Comparison of ENCODE assay signal across 12 cellular contexts in the genomic region with DNA sequence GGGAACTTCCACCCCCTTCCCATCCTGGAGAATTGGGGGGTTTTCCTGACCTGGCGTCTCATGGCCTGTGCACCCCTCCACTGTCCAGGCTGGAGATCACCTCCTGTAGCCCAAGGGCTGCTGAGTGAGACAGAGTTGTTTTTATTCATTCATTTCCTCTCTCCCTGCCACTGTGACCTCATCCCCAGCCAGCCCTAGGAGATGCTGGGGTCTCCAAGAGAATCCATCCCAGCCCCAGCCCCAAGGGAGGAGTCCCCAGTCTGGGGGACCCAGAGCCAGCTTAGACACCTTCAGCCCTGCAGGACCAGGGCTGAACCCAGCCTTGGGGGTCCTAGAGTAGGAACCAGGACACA. TPM values are rescaled to one million over a fixed set of nuclear protein-coding genes. Genes with fewer than 3 reads are reported as not detected.
A peak's percentile ranks its signal among the peaks of the same experiment; 100 is the strongest.
DNase-seq lines count a peak whose midpoint lies in the region; ATAC-seq and TF ChIP-seq lines count a peak whose summit lies in the region.
"Had no signal": no experiment of that assay in that cellular context is flagged by ENCODE, and none has a peak within 500 bp of the region (broad histone marks: within the 10 kb centered on the region; RNA-seq: fewer than 3 reads in every experiment).

No MANE protein-coding gene starts in this region.

- H3K27me3 ChIP-seq in Panc1 (ENCODE audit: control insufficient read depth, insufficient read depth, low read length), result no peaks in the 10 kb centered on the region
- H3K27me3 ChIP-seq: ovary had no signal

- CTCF ChIA-PET in Panc1 (lab: Charles Lee), result no interaction called here

- no peak overlapping the region for H3K4me3 Mint-ChIP-seq in activated T-cell treated with anti-CD3 and anti-CD28 coated beads, Interleukin-2, amount 50 U/mL, for 24 hours
- no peak overlapping the region for H3K4me3 Mint-ChIP-seq in central memory CD8-positive, alpha-beta T cell
- no peak overlapping the region for H3K4me3 Mint-ChIP-seq in stimulated activated effector memory CD8-positive, alpha-beta T cell treated with anti-CD3 and anti-CD28 coated beads, Interleukin-12 subunit alpha, Interleukin-12 subunit beta, amount 100 ng/mL, for 72 hours

- in situ Hi-C loops in Panc1 (cut with HindIII; ENCODE audit: low pct_unique_long_range_greater_than_20kb, low sequenced_read_pairs), result no loop called here

- H3K9me3 ChIP-seq in Panc1 (ENCODE audit: control insufficient read depth, insufficient read depth, low read depth, low read length), result no peaks in the 10 kb centered on the region
- H3K9me3 ChIP-seq: ovary had no signal

- H3K36me3 ChIP-seq in Panc1 (ENCODE audit: control insufficient read depth, insufficient read depth, low read length), result no peaks in the 10 kb centered on the region
- H3K36me3 ChIP-seq: ovary had no signal

- H3K27me3 Mint-ChIP-seq in activated T-cell treated with anti-CD3 and anti-CD28 coated beads, Interleukin-2, amount 50 U/mL, for 24 hours, result no peaks in the 10 kb centered on the region
- H3K27me3 Mint-ChIP-seq in central memory CD8-positive, alpha-beta T cell, result no peaks in the 10 kb centered on the region

- no peak for DNase-seq in activated T-cell treated with anti-CD3 and anti-CD28 coated beads, Interleukin-2, amount 50 U/mL, for 24 hours
- DNase-seq in activated T-cell treated with anti-CD3 and anti-CD28 coated beads for 4 hours, result no peak
- no peak for DNase-seq in Panc1 (ENCODE audit: low read depth, low spot score)
- DNase-seq in central memory CD8-positive, alpha-beta T cell (ENCODE audit: low spot score in 2 of 2), result no peak
- no peak for DNase-seq in stimulated activated effector memory CD8-positive, alpha-beta T cell treated with anti-CD3 and anti-CD28 coated beads, Interleukin-12 subunit alpha, Interleukin-12 subunit beta, amount 100 ng/mL, for 72 hours (ENCODE audit: low spot score in 2 of 2)
- no peak for DNase-seq in NCI-H748 (lab: John Stamatoyannopoulos, UW; ENCODE audit: unreplicated experiment)
- DNase-seq in AG20443 (ENCODE audit: low spot score), result no peak

- no TSS peak for BruUV-seq in Panc1 (replicated peaks; lab: Mats Ljungman, UMichigan)

- peaks cover 72% of the 10 kb centered on the region for H3K36me3 Mint-ChIP-seq in activated T-cell treated with anti-CD3 and anti-CD28 coated beads, Interleukin-2, amount 50 U/mL, for 24 hours (ENCODE audit: low read depth)
- peaks cover 20% of the 10 kb centered on the region for H3K36me3 Mint-ChIP-seq in central memory CD8-positive, alpha-beta T cell (ENCODE audit: insufficient read depth)
- H3K36me3 Mint-ChIP-seq in stimulated activated effector memory CD8-positive, alpha-beta T cell treated with anti-CD3 and anti-CD28 coated beads, Interleukin-12 subunit alpha, Interleukin-12 subunit beta, amount 100 ng/mL, for 72 hours, result peaks cover 68% of the 10 kb centered on the region

- intact Hi-C loops in Panc1 (cut with micrococcal nuclease; ENCODE audit: unreplicated experiment), result no loop called here

- no peak overlapping the region for H3K27ac ChIP-seq in Panc1 (ENCODE audit: low read length)
- H3K27ac ChIP-seq: ovary, PC-9 had no signal

- POLR2A ChIA-PET in Panc1 (lab: Charles Lee), result no interaction called here

- H3K4me3 ChIP-seq in Panc1 (ENCODE audit: low read depth in 2 of 2, low read length in 2 of 2), result no peak overlapping the region
- H3K4me3 ChIP-seq: ovary, PC-9, skin epidermis had no signal

- no peaks in the 10 kb centered on the region for H3K9me3 Mint-ChIP-seq in activated T-cell treated with anti-CD3 and anti-CD28 coated beads, Interleukin-2, amount 50 U/mL, for 24 hours
- no peaks in the 10 kb centered on the region for H3K9me3 Mint-ChIP-seq in central memory CD8-positive, alpha-beta T cell
- no peaks in the 10 kb centered on the region for H3K9me3 Mint-ChIP-seq in stimulated activated effector memory CD8-positive, alpha-beta T cell treated with anti-CD3 and anti-CD28 coated beads, Interleukin-12 subunit alpha, Interleukin-12 subunit beta, amount 100 ng/mL, for 72 hours

- peaks cover 8% of the 10 kb centered on the region for H3K4me1 ChIP-seq in Panc1 (ENCODE audit: control insufficient read depth, insufficient read depth, low read length)

- peak overlapping the region; percentile 79 for H3K27ac Mint-ChIP-seq in activated T-cell treated with anti-CD3 and anti-CD28 coated beads, Interleukin-2, amount 50 U/mL, for 24 hours
- H3K27ac Mint-ChIP-seq in central memory CD8-positive, alpha-beta T cell (ENCODE audit: low read depth), result peak overlapping the region; percentile 60
- H3K27ac Mint-ChIP-seq in stimulated activated effector memory CD8-positive, alpha-beta T cell treated with anti-CD3 and anti-CD28 coated beads, Interleukin-12 subunit alpha, Interleukin-12 subunit beta, amount 100 ng/mL, for 72 hours, result peak overlapping the region; percentile 90

- ATAC-seq in Panc1 (peak; percentile 63; the same call in 1 of the 2 replicates), HG03442 (IDR thresholded peaks at IDR 0.05; ENCODE audit: unreplicated experiment) (no peak)
- no peak for ATAC-seq in central memory CD8-positive, alpha-beta T cell (replicated peaks; ENCODE audit: extremely low read depth, poor library complexity, severe bottlenecking)
- ATAC-seq in stimulated activated effector memory CD8-positive, alpha-beta T cell treated with anti-CD3 and anti-CD28 coated beads, Interleukin-12 subunit alpha, Interleukin-12 subunit beta, amount 100 ng/mL, for 72 hours, result no peak

- H3K4me1 Mint-ChIP-seq in activated T-cell treated with anti-CD3 and anti-CD28 coated beads, Interleukin-2, amount 50 U/mL, for 24 hours (ENCODE audit: low read depth), result peaks cover 56% of the 10 kb centered on the region
- H3K4me1 Mint-ChIP-seq in central memory CD8-positive, alpha-beta T cell, result peaks cover 26% of the 10 kb centered on the region
- peaks cover 49% of the 10 kb centered on the region for H3K4me1 Mint-ChIP-seq in stimulated activated effector memory CD8-positive, alpha-beta T cell treated with anti-CD3 and anti-CD28 coated beads, Interleukin-12 subunit alpha, Interleukin-12 subunit beta, amount 100 ng/mL, for 72 hours

- no peak for TF ChIP-seq CTCF in Panc1 (IDR thresholded peaks at IDR 0.05)

RNA-seq across cellular contexts. Expression of gene FCHO1, which starts 4.2 kb away (rescaled TPM):
- total RNA-seq in Panc1 (2021; ENCODE audit: unreplicated experiment), result 1.1 TPM
- polyA plus RNA-seq in Panc1 (2012; ENCODE audit: insufficient read length), result 2.7 TPM

RNA-seq across cellular contexts. Expression of gene MAP1S, which starts 36.2 kb away (rescaled TPM):
- 56.6 TPM for total RNA-seq in Panc1 (2021; ENCODE audit: unreplicated experiment)
- polyA plus RNA-seq in Panc1 (2012; ENCODE audit: insufficient read length), result 93.7 TPM

RNA-seq across cellular contexts. Expression of gene B3GNT3, which starts 39.4 kb away (rescaled TPM):
- 0.67 TPM for total RNA-seq in Panc1 (2021; ENCODE audit: unreplicated experiment)
- 0.23 TPM for polyA plus RNA-seq in Panc1 (2012; ENCODE audit: insufficient read length)
- total RNA-seq: fibroblast of villous mesenchyme had no signal
